In genomic region chr11:4187055-4187988, GRCh38 we compare ENCODE assay signal across 8 cellular contexts.
DNase-seq lines count a peak whose midpoint lies in the region; ATAC-seq, FAIRE-seq and TF ChIP-seq lines count a peak whose summit lies in the region.

No MANE protein-coding gene starts in this region.

- H3K4me3 ChIP-seq in BJ (ENCODE audit: low read depth, low read length) (peak overlapping the region; percentile 60), liver (ENCODE audit: low read depth in 1 of 3, low read length in 3 of 3) (peak overlapping the region; percentile 49 to 74 (median 61))

- DNase-seq in BJ (ENCODE audit: low read depth) (peak; percentile 39), GM19239 (ENCODE audit: insufficient read length, low spot score) (peak; percentile 83), NCI-H524 treated with DMSO at 0.1 percent for 48 hours (lab: John Stamatoyannopoulos, UW) (peak; percentile 43), dermis blood vessel endothelial cell (peak; percentile 84)
- peak; percentile 66 to 81 for DNase-seq in activated CD4-positive, alpha-beta T cell treated with anti-CD3 and anti-CD28 coated beads, Interleukin-2, amount 50 U/mL, for 24 hours (ENCODE audit: low read depth in 1 of 2, low spot score in 1 of 2)
- DNase-seq in stimulated activated CD4-positive, alpha-beta T cell treated with anti-CD3 and anti-CD28 coated beads, Interleukin-2, amount 100 ng/mL, for 4 hours (ENCODE audit: low read depth), result peak; percentile 71

- peak overlapping the region; percentile 19 to 64 for H3K9ac ChIP-seq in liver (ENCODE audit: low read depth in 1 of 2, low read length in 2 of 2)

- POLR2A ChIA-PET in BJ (lab: Charles Lee), result interaction anchor here (0.6 to 1.0 kb wide), 2 partner anchors 19 to 352 kb away, joined by 4 to 5 read pairs; no protein-coding TSS in a partner anchor

- no peaks in the 10 kb centered on the region for H3K27me3 ChIP-seq in BJ (ENCODE audit: control insufficient read depth, insufficient read depth, low read length)
- no peaks in the 10 kb centered on the region for H3K27me3 ChIP-seq in liver (ENCODE audit: control insufficient read depth in 4 of 4, insufficient read depth in 4 of 4, low read length in 3 of 4)

- H3K36me3 ChIP-seq in BJ (ENCODE audit: control insufficient read depth, insufficient read depth, low read length) (no peaks in the 10 kb centered on the region), liver (ENCODE audit: control insufficient read depth in 4 of 4, insufficient read depth in 3 of 4, low read depth in 1 of 4, low read length in 3 of 4) (no peaks in the 10 kb centered on the region)

- peak; percentile 97 for ATAC-seq in HG03432 (IDR thresholded peaks at IDR 0.05; ENCODE audit: unreplicated experiment)

- peak; percentile 76 for FAIRE-seq in GM19239 (lab: Jason Lieb, UNC)

- TF ChIP-seq RAD21 in liver (IDR thresholded peaks at IDR 0.05), result peak; percentile 91 to 93

- no peaks in the 10 kb centered on the region for H3K9me3 ChIP-seq in liver (ENCODE audit: control insufficient read depth in 4 of 4, low read length in 3 of 4)

- CTCF ChIA-PET in BJ (lab: Yijun Ruan, JAX), result interaction anchor here (0.6 to 4.8 kb wide), 64 partner anchors 9 to 1102 kb away, joined by 3 to 116 read pairs (median 4); partner anchors contain the start of genes OR52I2, OR52K1 and OR52M1

- peaks cover 6 to 39% (median 28%) of the 10 kb centered on the region in 4 donors for H3K4me1 ChIP-seq in liver (ENCODE audit: control insufficient read depth in 4 of 4, insufficient read depth in 4 of 4, low read length in 3 of 4)

- H3K27ac ChIP-seq in liver (ENCODE audit: low read depth in 1 of 2, low read length in 2 of 2), result peak overlapping the region; percentile 74 to 80

- under 1% methylated on average over 83 of the region's 83 CpGs for WGBS in liver

- TF ChIP-seq CTCF in BJ (IDR thresholded peaks at IDR 0.05; ENCODE audit: insufficient read depth, low read depth, low read length) (peak; percentile 83), liver (IDR thresholded peaks at IDR 0.05; ENCODE audit: low read depth, low read length, missing input control) (peak; percentile 96)

TF ChIP-seq in liver, 16 proteins besides CTCF, POLR2A, EP300 and RAD21:
- no peak for TF ChIP-seq SP1 (IDR thresholded peaks at IDR 0.05)
- TF ChIP-seq FOXA1 (IDR thresholded peaks at IDR 0.05), result no peak
- TF ChIP-seq TAF1 (conservative IDR thresholded peaks at IDR 0.05), result no peak
- TF ChIP-seq HNF4A (conservative IDR thresholded peaks at IDR 0.05), result no peak
- TF ChIP-seq JUND (IDR thresholded peaks at IDR 0.05), result no peak
- no peak for TF ChIP-seq HNF4G (IDR thresholded peaks at IDR 0.05)
- peak; percentile 67 for TF ChIP-seq YY1 (IDR thresholded peaks at IDR 0.05)
- TF ChIP-seq REST (IDR thresholded peaks at IDR 0.05), result no peak

Comparison
In these comparisons a context has a peak if more than half of its experiments do, and no peak if none do; other contexts are left out.
1. Peak in every context shown above with its lines: DNase-seq, ATAC-seq, H3K4me3 ChIP-seq and H3K27ac ChIP-seq.